Comparison of ENCODE assay signal across 14 cellular contexts in the genomic region with DNA sequence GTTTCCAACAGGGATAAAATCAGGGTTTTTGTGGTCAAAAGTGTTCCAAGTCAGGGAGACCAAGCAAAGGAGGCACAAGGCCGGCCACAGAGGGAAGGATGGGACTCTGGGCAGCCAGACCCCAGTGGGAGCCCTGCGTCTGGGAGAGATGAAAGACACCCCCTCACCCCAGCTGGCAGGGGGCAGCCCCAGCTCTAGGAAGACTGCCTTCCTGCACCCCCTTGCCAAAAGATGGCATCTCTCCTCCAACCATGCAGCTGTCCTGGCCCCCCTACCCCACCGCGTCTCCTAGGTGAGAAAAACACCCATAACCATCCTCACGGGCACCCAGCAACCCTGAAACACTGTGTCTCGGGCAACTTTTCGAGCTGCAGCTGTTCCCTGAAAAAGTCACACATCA. TPM values are rescaled to one million over a fixed set of nuclear protein-coding genes. Genes with fewer than 3 reads are reported as not detected.
DNase-seq lines count a peak whose midpoint lies in the region; ATAC-seq and TF ChIP-seq lines count a peak whose summit lies in the region.
"Had no signal": no experiment of that assay in that cellular context is flagged by ENCODE, and none has a peak within 500 bp of the region (broad histone marks: within the 10 kb centered on the region; RNA-seq: fewer than 3 reads in every experiment).

No MANE protein-coding gene starts in this region.

- peaks cover 0 to 5% (median 0%) of the 10 kb centered on the region in 3 donors for H3K27me3 Mint-ChIP-seq in CD14-positive monocyte (ENCODE audit: low read depth in 3 of 3)
- H3K27me3 Mint-ChIP-seq in activated CD4-positive, alpha-beta memory T cell treated with anti-CD3 and anti-CD28 coated beads, Interleukin-2, amount 10 ng/mL, durations not matched to agents 7 days and 5 days, result no peaks in the 10 kb centered on the region

- H3K4me1 Mint-ChIP-seq in CD14-positive monocyte, result peaks cover 85% of the 10 kb centered on the region
- H3K4me1 Mint-ChIP-seq in activated CD4-positive, alpha-beta memory T cell treated with anti-CD3 and anti-CD28 coated beads, Interleukin-2, amount 10 ng/mL, durations not matched to agents 7 days and 5 days, result peaks cover 29% of the 10 kb centered on the region

- H2AFZ ChIP-seq in hepatocyte, result no peak overlapping the region

- H3K27me3 ChIP-seq in SJSA1 (replicated peaks), result no peaks in the 10 kb centered on the region
- H3K27me3 ChIP-seq in hepatocyte, result no peaks in the 10 kb centered on the region
- H3K27me3 ChIP-seq in skeletal muscle satellite cell (ENCODE audit: control insufficient read depth, insufficient read depth, low read length), result no peaks in the 10 kb centered on the region

- peak overlapping the region; percentile 82 for H3K27ac ChIP-seq in SJSA1
- peak overlapping the region; percentile 90 for H3K27ac ChIP-seq in hepatocyte

- H3K36me3 ChIP-seq in SJSA1 (peaks cover 6% of the 10 kb centered on the region; the same call in 1 of the 2 replicates), hepatocyte (replicated peaks; ENCODE audit: insufficient read depth, low read depth) (no peaks in the 10 kb centered on the region), skeletal muscle satellite cell (ENCODE audit: insufficient read depth, low read length) (peaks cover 4% of the 10 kb centered on the region)

- peak overlapping the region; percentile 60 for H3K9ac ChIP-seq in skeletal muscle satellite cell (ENCODE audit: low read depth, low read length)

- CTCF ChIA-PET in activated CD4-positive, alpha-beta memory T cell treated with anti-CD3 and anti-CD28 coated beads, Interleukin-2, amount 10 ng/mL, durations not matched to agents 7 days and 5 days (lab: Charles Lee), result interaction anchor here (0.7 to 1.0 kb wide), 3 partner anchors 10 to 388 kb away, joined by 3 to 4 read pairs (median 4); no protein-coding TSS in a partner anchor

- no peak for TF ChIP-seq CTCF in CD14-positive monocyte (IDR thresholded peaks at IDR 0.05)
- TF ChIP-seq CTCF in hepatocyte (IDR thresholded peaks at IDR 0.05; ENCODE audit: poor library complexity), result no peak

- peaks cover 0 to 5% (median 0%) of the 10 kb centered on the region in 7 donors for H3K9me3 Mint-ChIP-seq in CD14-positive monocyte
- H3K9me3 Mint-ChIP-seq in activated CD4-positive, alpha-beta memory T cell treated with anti-CD3 and anti-CD28 coated beads, Interleukin-2, amount 10 ng/mL, durations not matched to agents 7 days and 5 days, result no peaks in the 10 kb centered on the region

- H3K36me3 Mint-ChIP-seq in CD14-positive monocyte, result peaks cover 2 to 4% of the 10 kb centered on the region in 2 donors
- H3K36me3 Mint-ChIP-seq in activated CD4-positive, alpha-beta memory T cell treated with anti-CD3 and anti-CD28 coated beads, Interleukin-2, amount 10 ng/mL, durations not matched to agents 7 days and 5 days (ENCODE audit: low read depth), result no peaks in the 10 kb centered on the region

- H3K4me3 ChIP-seq in SJSA1, result no peak overlapping the region
- no peak overlapping the region for H3K4me3 ChIP-seq in hepatocyte
- H3K4me3 ChIP-seq in skeletal muscle satellite cell (ENCODE audit: low read length), result no peak overlapping the region
- H3K4me3 ChIP-seq: K562 had no signal

- WGBS in hepatocyte (ENCODE audit: low lambda C conversion rate, missing lambda C conversion rate), result 84% methylated on average over 7 of the region's 7 CpGs

- intact Hi-C loops in CD14-positive monocyte (cut with micrococcal nuclease), result loop anchor here in 1 of 2 donors (10.0 kb wide), 1 partner anchor 49 kb away; a partner anchor contains a TSS

- H3K79me2 ChIP-seq in hepatocyte, result peaks cover 46% of the 10 kb centered on the region

- DNase-seq in CD14-positive monocyte (ENCODE audit: low spot score) (no peak), SJSA1 (ENCODE audit: low read depth in 1 of 2, low spot score in 2 of 2) (no peak), hepatocyte (ENCODE audit: low spot score) (no peak), NCI-H2227 treated with DMSO at 0.1 percent for 48 hours (lab: John Stamatoyannopoulos, UW) (no peak)
- DNase-seq in activated CD4-positive, alpha-beta memory T cell treated with anti-CD3 and anti-CD28 coated beads, Interleukin-2, amount 10 ng/mL, durations not matched to agents 7 days and 5 days, result no peak
- DNase-seq: activated effector memory CD4-positive, alpha-beta T cell treated with Interleukin-2 at 50 U/mL for 16 hours; mesendoderm; stimulated activated CD4-positive, alpha-beta T cell treated with anti-CD3 and anti-CD28 coated beads, Interleukin-15, amount 100 ng/mL, for 24 hours; stimulated activated naive CD4-positive, alpha-beta T cell had no signal

- POLR2A ChIA-PET in activated CD4-positive, alpha-beta memory T cell treated with anti-CD3 and anti-CD28 coated beads, Interleukin-2, amount 10 ng/mL, durations not matched to agents 7 days and 5 days (lab: Charles Lee), result interaction anchor here (0.8 to 1.0 kb wide), 2 partner anchors 30 to 40 kb away, joined by 3 read pairs; no protein-coding TSS in a partner anchor

- H4K20me1 ChIP-seq in hepatocyte (ENCODE audit: insufficient read depth, poor library complexity, severe bottlenecking), result no peaks in the 10 kb centered on the region

- no peaks in the 10 kb centered on the region for H3K9me3 ChIP-seq in SJSA1 (replicated peaks)
- no peaks in the 10 kb centered on the region for H3K9me3 ChIP-seq in hepatocyte (ENCODE audit: low read depth)
- no peaks in the 10 kb centered on the region for H3K9me3 ChIP-seq in skeletal muscle satellite cell (replicated peaks; ENCODE audit: low read length)

- no peak for ATAC-seq in GM18861 (IDR thresholded peaks at IDR 0.05; ENCODE audit: unreplicated experiment)
- ATAC-seq in HG02798 (IDR thresholded peaks at IDR 0.05; ENCODE audit: poor library complexity, unreplicated experiment), result no peak
- ATAC-seq: K562 had no signal

- H3K4me1 ChIP-seq in SJSA1 (replicated peaks), result peaks cover 62% of the 10 kb centered on the region
- peaks cover 48% of the 10 kb centered on the region for H3K4me1 ChIP-seq in hepatocyte (ENCODE audit: insufficient read depth)
- peaks cover 49% of the 10 kb centered on the region for H3K4me1 ChIP-seq in skeletal muscle satellite cell (ENCODE audit: control insufficient read depth, insufficient read depth, low read length)

- H3K27ac Mint-ChIP-seq in CD14-positive monocyte, result peak overlapping the region; percentile 92 to 98 (median 96)
- no peak overlapping the region for H3K27ac Mint-ChIP-seq in activated CD4-positive, alpha-beta memory T cell treated with anti-CD3 and anti-CD28 coated beads, Interleukin-2, amount 10 ng/mL, durations not matched to agents 7 days and 5 days
- H3K27ac Mint-ChIP-seq: B cell had no signal

- H3K4me3 Mint-ChIP-seq in CD14-positive monocyte, result no peak overlapping the region
- H3K4me3 Mint-ChIP-seq in activated CD4-positive, alpha-beta memory T cell treated with anti-CD3 and anti-CD28 coated beads, Interleukin-2, amount 10 ng/mL, durations not matched to agents 7 days and 5 days, result no peak overlapping the region

- H3K4me2 ChIP-seq in hepatocyte (no peak overlapping the region), skeletal muscle satellite cell (ENCODE audit: low read length) (peak overlapping the region; percentile 60)

- no peaks in the 10 kb centered on the region for H3K9me2 ChIP-seq in hepatocyte (replicated peaks; ENCODE audit: insufficient read depth)

RNA-seq across cellular contexts. Expression of a gene that starts 51.3 kb away (rescaled TPM):
- polyA plus RNA-seq in CD14-positive monocyte (1 to 10 TPM; 4.2 to 4.3 TPM), hepatocyte (23.3 and 27.4 TPM in 2 replicates)
- total RNA-seq in SJSA1 (2014; rRNA removed; shearing (Covaris generic)), result 16.7 and 27.3 TPM in 2 replicates
- 9.3 and 11.6 TPM in 2 replicates for total RNA-seq in hepatocyte
- 9.4 and 15.7 TPM in 2 replicates for total RNA-seq in skeletal muscle satellite cell (2012; rRNA removed)
- total RNA-seq in activated CD4-positive, alpha-beta memory T cell treated with anti-CD3 and anti-CD28 coated beads, Interleukin-2, amount 10 ng/mL, durations not matched to agents 7 days and 5 days, result under 1 TPM in 1 of 2 experiments, not detected in 1; 0.25 TPM
- total RNA-seq: B cell had no signal

RNA-seq across cellular contexts. Expression of a gene that starts 54.1 kb away (rescaled TPM):
- polyA plus RNA-seq in CD14-positive monocyte (10 to 100 TPM; 32.7 to 40.6 TPM), hepatocyte (44.2 and 50.4 TPM in 2 replicates)
- total RNA-seq in SJSA1 (2014; rRNA removed; shearing (Covaris generic)), result 59.2 and 83.4 TPM in 2 replicates
- 21.9 and 35.1 TPM in 2 replicates for total RNA-seq in hepatocyte
- total RNA-seq in skeletal muscle satellite cell (2012; rRNA removed), result 17.7 and 19.0 TPM in 2 replicates
- total RNA-seq in activated CD4-positive, alpha-beta memory T cell treated with anti-CD3 and anti-CD28 coated beads, Interleukin-2, amount 10 ng/mL, durations not matched to agents 7 days and 5 days, result 10 to 100 TPM; 30.8 to 35.3 TPM
